Comparison of ENCODE assay signal across 1 cellular context in the genomic region with DNA sequence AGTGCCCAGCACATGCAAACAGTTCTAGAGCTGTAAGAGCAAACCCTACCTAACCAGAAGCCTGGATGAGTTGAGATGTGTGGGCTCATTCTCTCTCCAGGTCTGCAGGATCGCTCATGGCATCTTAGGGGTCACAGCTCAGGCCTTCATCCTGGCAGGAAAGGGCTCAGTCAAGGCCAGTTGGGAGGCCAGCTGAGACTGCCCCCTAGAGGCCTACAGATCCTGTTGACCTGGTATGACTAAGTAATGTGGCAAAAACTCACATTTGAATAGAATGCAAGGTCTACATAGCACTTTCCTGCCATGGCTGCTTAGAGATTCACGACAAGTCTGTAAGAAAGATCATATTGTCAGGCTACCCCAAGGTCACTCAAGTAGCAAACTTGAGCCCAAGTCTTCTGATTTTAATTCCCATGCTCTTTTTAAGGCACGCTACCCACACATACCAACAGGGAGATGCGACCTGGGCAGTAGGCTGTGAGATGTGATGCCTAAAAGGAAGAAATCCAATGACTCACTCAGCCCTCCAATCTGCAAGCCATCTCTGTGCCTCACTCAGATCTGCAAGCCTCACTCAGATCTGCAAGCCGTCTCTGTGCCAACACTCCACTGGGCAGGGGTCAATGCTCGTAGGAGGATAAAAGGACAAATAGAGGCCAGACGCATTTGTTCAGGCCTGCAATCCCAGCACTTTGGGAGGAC.
TF ChIP-seq lines count a peak whose summit lies in the region.

No MANE protein-coding gene starts in this region.

TF ChIP-seq in H1, 55 proteins besides CTCF, POLR2A, EP300 and RAD21:
- no peak for TF ChIP-seq SIX5 (IDR thresholded peaks at IDR 0.05; ENCODE audit: low read depth, low read length)
- no peak for TF ChIP-seq NANOG (IDR thresholded peaks at IDR 0.05; ENCODE audit: insufficient read depth, low read depth, low read length, poor library complexity, severe bottlenecking)
- no peak for TF ChIP-seq POU5F1 (IDR thresholded peaks at IDR 0.05; ENCODE audit: low read depth, low read length)
- no peak for TF ChIP-seq ASH2L (IDR thresholded peaks at IDR 0.05; ENCODE audit: low read length)
- TF ChIP-seq, protein P1, sequence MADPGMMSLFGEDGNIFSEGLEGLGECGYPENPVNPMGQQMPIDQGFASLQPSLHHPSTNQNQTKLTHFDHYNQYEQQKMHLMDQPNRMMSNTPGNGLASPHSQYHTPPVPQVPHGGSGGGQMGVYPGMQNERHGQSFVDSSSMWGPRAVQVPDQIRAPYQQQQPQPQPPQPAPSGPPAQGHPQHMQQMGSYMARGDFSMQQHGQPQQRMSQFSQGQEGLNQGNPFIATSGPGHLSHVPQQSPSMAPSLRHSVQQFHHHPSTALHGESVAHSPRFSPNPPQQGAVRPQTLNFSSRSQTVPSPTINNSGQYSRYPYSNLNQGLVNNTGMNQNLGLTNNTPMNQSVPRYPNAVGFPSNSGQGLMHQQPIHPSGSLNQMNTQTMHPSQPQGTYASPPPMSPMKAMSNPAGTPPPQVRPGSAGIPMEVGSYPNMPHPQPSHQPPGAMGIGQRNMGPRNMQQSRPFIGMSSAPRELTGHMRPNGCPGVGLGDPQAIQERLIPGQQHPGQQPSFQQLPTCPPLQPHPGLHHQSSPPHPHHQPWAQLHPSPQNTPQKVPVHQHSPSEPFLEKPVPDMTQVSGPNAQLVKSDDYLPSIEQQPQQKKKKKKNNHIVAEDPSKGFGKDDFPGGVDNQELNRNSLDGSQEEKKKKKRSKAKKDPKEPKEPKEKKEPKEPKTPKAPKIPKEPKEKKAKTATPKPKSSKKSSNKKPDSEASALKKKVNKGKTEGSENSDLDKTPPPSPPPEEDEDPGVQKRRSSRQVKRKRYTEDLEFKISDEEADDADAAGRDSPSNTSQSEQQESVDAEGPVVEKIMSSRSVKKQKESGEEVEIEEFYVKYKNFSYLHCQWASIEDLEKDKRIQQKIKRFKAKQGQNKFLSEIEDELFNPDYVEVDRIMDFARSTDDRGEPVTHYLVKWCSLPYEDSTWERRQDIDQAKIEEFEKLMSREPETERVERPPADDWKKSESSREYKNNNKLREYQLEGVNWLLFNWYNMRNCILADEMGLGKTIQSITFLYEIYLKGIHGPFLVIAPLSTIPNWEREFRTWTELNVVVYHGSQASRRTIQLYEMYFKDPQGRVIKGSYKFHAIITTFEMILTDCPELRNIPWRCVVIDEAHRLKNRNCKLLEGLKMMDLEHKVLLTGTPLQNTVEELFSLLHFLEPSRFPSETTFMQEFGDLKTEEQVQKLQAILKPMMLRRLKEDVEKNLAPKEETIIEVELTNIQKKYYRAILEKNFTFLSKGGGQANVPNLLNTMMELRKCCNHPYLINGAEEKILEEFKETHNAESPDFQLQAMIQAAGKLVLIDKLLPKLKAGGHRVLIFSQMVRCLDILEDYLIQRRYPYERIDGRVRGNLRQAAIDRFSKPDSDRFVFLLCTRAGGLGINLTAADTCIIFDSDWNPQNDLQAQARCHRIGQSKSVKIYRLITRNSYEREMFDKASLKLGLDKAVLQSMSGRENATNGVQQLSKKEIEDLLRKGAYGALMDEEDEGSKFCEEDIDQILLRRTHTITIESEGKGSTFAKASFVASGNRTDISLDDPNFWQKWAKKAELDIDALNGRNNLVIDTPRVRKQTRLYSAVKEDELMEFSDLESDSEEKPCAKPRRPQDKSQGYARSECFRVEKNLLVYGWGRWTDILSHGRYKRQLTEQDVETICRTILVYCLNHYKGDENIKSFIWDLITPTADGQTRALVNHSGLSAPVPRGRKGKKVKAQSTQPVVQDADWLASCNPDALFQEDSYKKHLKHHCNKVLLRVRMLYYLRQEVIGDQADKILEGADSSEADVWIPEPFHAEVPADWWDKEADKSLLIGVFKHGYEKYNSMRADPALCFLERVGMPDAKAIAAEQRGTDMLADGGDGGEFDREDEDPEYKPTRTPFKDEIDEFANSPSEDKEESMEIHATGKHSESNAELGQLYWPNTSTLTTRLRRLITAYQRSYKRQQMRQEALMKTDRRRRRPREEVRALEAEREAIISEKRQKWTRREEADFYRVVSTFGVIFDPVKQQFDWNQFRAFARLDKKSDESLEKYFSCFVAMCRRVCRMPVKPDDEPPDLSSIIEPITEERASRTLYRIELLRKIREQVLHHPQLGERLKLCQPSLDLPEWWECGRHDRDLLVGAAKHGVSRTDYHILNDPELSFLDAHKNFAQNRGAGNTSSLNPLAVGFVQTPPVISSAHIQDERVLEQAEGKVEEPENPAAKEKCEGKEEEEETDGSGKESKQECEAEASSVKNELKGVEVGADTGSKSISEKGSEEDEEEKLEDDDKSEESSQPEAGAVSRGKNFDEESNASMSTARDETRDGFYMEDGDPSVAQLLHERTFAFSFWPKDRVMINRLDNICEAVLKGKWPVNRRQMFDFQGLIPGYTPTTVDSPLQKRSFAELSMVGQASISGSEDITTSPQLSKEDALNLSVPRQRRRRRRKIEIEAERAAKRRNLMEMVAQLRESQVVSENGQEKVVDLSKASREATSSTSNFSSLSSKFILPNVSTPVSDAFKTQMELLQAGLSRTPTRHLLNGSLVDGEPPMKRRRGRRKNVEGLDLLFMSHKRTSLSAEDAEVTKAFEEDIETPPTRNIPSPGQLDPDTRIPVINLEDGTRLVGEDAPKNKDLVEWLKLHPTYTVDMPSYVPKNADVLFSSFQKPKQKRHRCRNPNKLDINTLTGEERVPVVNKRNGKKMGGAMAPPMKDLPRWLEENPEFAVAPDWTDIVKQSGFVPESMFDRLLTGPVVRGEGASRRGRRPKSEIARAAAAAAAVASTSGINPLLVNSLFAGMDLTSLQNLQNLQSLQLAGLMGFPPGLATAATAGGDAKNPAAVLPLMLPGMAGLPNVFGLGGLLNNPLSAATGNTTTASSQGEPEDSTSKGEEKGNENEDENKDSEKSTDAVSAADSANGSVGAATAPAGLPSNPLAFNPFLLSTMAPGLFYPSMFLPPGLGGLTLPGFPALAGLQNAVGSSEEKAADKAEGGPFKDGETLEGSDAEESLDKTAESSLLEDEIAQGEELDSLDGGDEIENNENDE (IDR thresholded peaks at IDR 0.05; ENCODE audit: insufficient replicate concordance, low read length), result no peak
- TF ChIP-seq, protein P2, sequence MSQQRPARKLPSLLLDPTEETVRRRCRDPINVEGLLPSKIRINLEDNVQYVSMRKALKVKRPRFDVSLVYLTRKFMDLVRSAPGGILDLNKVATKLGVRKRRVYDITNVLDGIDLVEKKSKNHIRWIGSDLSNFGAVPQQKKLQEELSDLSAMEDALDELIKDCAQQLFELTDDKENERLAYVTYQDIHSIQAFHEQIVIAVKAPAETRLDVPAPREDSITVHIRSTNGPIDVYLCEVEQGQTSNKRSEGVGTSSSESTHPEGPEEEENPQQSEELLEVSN (IDR thresholded peaks at IDR 0.05), result no peak
- no peak for TF ChIP-seq BACH1 (IDR thresholded peaks at IDR 0.05; ENCODE audit: low read length)
- no peak for TF ChIP-seq JUND (IDR thresholded peaks at IDR 0.05; ENCODE audit: low read length)
- no peak for TF ChIP-seq SAP30 (IDR thresholded peaks at IDR 0.05; ENCODE audit: insufficient read depth, insufficient replicate concordance, low read length)
TF ChIP-seq in H1: peak in this region for 0.
